ENCODE assay signal across 8 cellular contexts in the genomic region with DNA sequence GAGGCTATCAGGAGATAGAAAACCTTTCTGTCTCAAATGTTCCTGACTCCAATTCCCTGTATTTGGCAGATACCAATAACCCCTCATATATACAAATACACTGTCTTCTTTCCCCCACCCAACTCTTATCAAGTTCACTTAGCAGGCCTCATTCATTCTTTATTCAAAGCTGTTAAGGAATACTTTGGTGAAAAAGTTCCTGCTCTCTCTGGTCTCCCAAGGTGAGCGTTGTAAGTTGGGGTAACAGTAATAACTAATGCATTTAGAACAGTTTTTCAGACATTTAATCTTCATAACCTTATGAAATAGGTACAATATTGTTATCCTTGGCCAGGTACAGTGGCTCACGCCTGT. TPM values are rescaled to one million over a fixed set of nuclear protein-coding genes. Genes with fewer than 3 reads are reported as not detected.
A peak's percentile ranks its signal among the peaks of the same experiment; 100 is the strongest.
DNase-seq lines count a peak whose midpoint lies in the region; ATAC-seq and TF ChIP-seq lines count a peak whose summit lies in the region.

No MANE protein-coding gene starts in this region.

- RAD21 ChIA-PET in HCT116 (lab: Charles Lee; ENCODE audit: low non-redundant PET in 1 of 2, low total read pairs in 2 of 2, uncharacterized antibody in 2 of 2, unreplicated experiment in 2 of 2) = interaction anchor here (0.8 to 1.6 kb wide), 8 partner anchors 9 to 301 kb away, joined by 3 to 7 read pairs (median 4); a partner anchor contains a TSS

- peak overlapping the region; percentile 57; the same call in 1 of the 2 replicates for H3K9ac ChIP-seq in HCT116 (ENCODE audit: low read length)

- no peak for TF ChIP-seq POLR2A in HCT116 (IDR thresholded peaks at IDR 0.05; ENCODE audit: borderline replicate concordance, extremely low read depth, insufficient read depth, insufficient read length)

- DNase-seq in HCT116 (ENCODE audit: low read depth, low spot score) (no peak), NCI-H1048 (lab: John Stamatoyannopoulos, UW) (no peak), germinal center (ENCODE audit: low spot score) (no peak), GM20000 (ENCODE audit: low spot score) (no peak)
- DNase-seq in activated naive CD8-positive, alpha-beta T cell treated with anti-CD3 and anti-CD28 coated beads for 36 hours = no peak

- H3K4me3 ChIP-seq in ACC112 (ENCODE audit: low read depth, low read length) (peak overlapping the region; percentile 89), HCT116 (replicated peaks in 1 of 2; ENCODE audit: low read depth in 1 of 2, low read length in 2 of 2) (peak overlapping the region in 1 of 2 experiments; percentile 63; a peak in 3 of 4 replicates), muscle layer of duodenum (ENCODE audit: low read depth in 1 of 2, low read length in 2 of 2) (peak overlapping the region; percentile 71 to 84)

- no peaks in the 10 kb centered on the region for H3K9me3 Mint-ChIP-seq in activated naive CD8-positive, alpha-beta T cell treated with anti-CD3 and anti-CD28 coated beads for 36 hours

- H3K79me2 ChIP-seq in ACC112 (ENCODE audit: control insufficient read depth, insufficient read depth, low read length, unreplicated experiment) (no peaks in the 10 kb centered on the region), HCT116 (ENCODE audit: insufficient read depth, low read length) (peaks cover under 1% of the 10 kb centered on the region; the same call in 1 of the 2 replicates)

- peak overlapping the region; percentile 80 for H3K4me3 Mint-ChIP-seq in activated naive CD8-positive, alpha-beta T cell treated with anti-CD3 and anti-CD28 coated beads for 36 hours

- TF ChIP-seq CTCF in HCT116 (IDR thresholded peaks at IDR 0.05 in 2 of 3, conservative IDR thresholded peaks at IDR 0.05 in 1 of 3; ENCODE audit: borderline replicate concordance in 1 of 3, insufficient read depth in 1 of 3, low read depth in 2 of 3, low read length in 2 of 3) (no peak), GM20000 (IDR thresholded peaks at IDR 0.05; ENCODE audit: extremely low read depth, missing control alignments) (no peak)

- peaks cover 18% of the 10 kb centered on the region for H3K4me1 ChIP-seq in ACC112 (ENCODE audit: control insufficient read depth, insufficient read depth, low read length, unreplicated experiment)
- peaks cover 13 to 43% of the 10 kb centered on the region in 2 experiments for H3K4me1 ChIP-seq in HCT116 (ENCODE audit: control insufficient read depth in 1 of 2, insufficient read depth in 2 of 2, low read length in 2 of 2)
- peaks cover 10 to 23% of the 10 kb centered on the region in 2 donors for H3K4me1 ChIP-seq in muscle layer of duodenum (ENCODE audit: control insufficient read depth in 1 of 2, insufficient read depth in 2 of 2, low read length in 2 of 2)

- ATAC-seq in HCT116 (no peak), HG02642 (IDR thresholded peaks at IDR 0.05; ENCODE audit: poor library complexity, unreplicated experiment) (no peak)

- peaks cover 26% of the 10 kb centered on the region for H3K4me1 Mint-ChIP-seq in activated naive CD8-positive, alpha-beta T cell treated with anti-CD3 and anti-CD28 coated beads for 36 hours

- peak overlapping the region; percentile 88 for H3K4me2 ChIP-seq in HCT116 (ENCODE audit: low read length)

- H3K27ac ChIP-seq in ACC112 (ENCODE audit: low read depth, low read length) (no peak overlapping the region), HCT116 (ENCODE audit: low read depth, low read length) (no peak overlapping the region; the same call in 1 of the 2 replicates), muscle layer of duodenum (ENCODE audit: low read length) (no peak overlapping the region)

- H4K20me1 ChIP-seq in HCT116 (ENCODE audit: insufficient read depth) = no peaks in the 10 kb centered on the region

- BruUV-seq in HCT116 (replicated peaks; lab: Mats Ljungman, UMichigan) = no TSS peak

- no peak overlapping the region for H3K27ac Mint-ChIP-seq in activated naive CD8-positive, alpha-beta T cell treated with anti-CD3 and anti-CD28 coated beads for 36 hours

- CTCF ChIA-PET in HCT116 (lab: Charles Lee) = interaction anchor here (0.5 to 3.6 kb wide), 41 partner anchors 10 to 990 kb away, joined by 3 to 49 read pairs (median 6); a partner anchor contains a TSS

- H2AFZ ChIP-seq in ACC112 (ENCODE audit: low read length, unreplicated experiment) (no peak overlapping the region), HCT116 (ENCODE audit: low read depth, low read length, poor library complexity, severe bottlenecking) (peak overlapping the region; percentile 99)

- H3K27me3 ChIP-seq in ACC112 (ENCODE audit: insufficient read depth, low read length) (no peaks in the 10 kb centered on the region), HCT116 (ENCODE audit: insufficient read depth, low read length) (no peaks in the 10 kb centered on the region), muscle layer of duodenum (ENCODE audit: low read depth, low read length) (peaks cover 2% of the 10 kb centered on the region)

- H3K9me2 ChIP-seq in HCT116 (ENCODE audit: insufficient read depth) = no peaks in the 10 kb centered on the region

- H3K27me3 Mint-ChIP-seq in activated naive CD8-positive, alpha-beta T cell treated with anti-CD3 and anti-CD28 coated beads for 36 hours = no peaks in the 10 kb centered on the region

- H3K36me3 ChIP-seq in ACC112 (ENCODE audit: insufficient read depth, low read length) = no peaks in the 10 kb centered on the region
- no peaks in the 10 kb centered on the region for H3K36me3 ChIP-seq in HCT116 (ENCODE audit: control insufficient read depth in 1 of 2, insufficient read depth in 2 of 2, low read length in 2 of 2)
- no peaks in the 10 kb centered on the region for H3K36me3 ChIP-seq in muscle layer of duodenum (ENCODE audit: control insufficient read depth in 1 of 2, insufficient read depth in 2 of 2, low read length in 2 of 2)

- no peaks in the 10 kb centered on the region for H3K36me3 Mint-ChIP-seq in activated naive CD8-positive, alpha-beta T cell treated with anti-CD3 and anti-CD28 coated beads for 36 hours

- H3K9me3 ChIP-seq in HCT116 (ENCODE audit: control insufficient read depth in 1 of 2, insufficient read depth in 1 of 2, low read depth in 1 of 2, low read length in 2 of 2) (no peaks in the 10 kb centered on the region), muscle layer of duodenum (ENCODE audit: control insufficient read depth in 1 of 2, low read length in 2 of 2) (no peaks in the 10 kb centered on the region)

- intact Hi-C loops in HCT116 (cut with micrococcal nuclease) = loop anchor here (1.0 to 10.0 kb wide), 4 partner anchors 58 to 376 kb away; a partner anchor contains a TSS

- POLR2A ChIA-PET in HCT116 (lab: Charles Lee) = interaction anchor here (0.9 to 3.8 kb wide), 10 partner anchors 9 to 451 kb away, joined by 3 to 24 read pairs (median 6); a partner anchor contains a TSS

- TF ChIP-seq RAD21 in HCT116 (IDR thresholded peaks at IDR 0.05; ENCODE audit: low read depth) = no peak

TF ChIP-seq in HCT116, 20 proteins besides CTCF, POLR2A, EP300 and RAD21 (continues in another document):
- TF ChIP-seq, protein P1, sequence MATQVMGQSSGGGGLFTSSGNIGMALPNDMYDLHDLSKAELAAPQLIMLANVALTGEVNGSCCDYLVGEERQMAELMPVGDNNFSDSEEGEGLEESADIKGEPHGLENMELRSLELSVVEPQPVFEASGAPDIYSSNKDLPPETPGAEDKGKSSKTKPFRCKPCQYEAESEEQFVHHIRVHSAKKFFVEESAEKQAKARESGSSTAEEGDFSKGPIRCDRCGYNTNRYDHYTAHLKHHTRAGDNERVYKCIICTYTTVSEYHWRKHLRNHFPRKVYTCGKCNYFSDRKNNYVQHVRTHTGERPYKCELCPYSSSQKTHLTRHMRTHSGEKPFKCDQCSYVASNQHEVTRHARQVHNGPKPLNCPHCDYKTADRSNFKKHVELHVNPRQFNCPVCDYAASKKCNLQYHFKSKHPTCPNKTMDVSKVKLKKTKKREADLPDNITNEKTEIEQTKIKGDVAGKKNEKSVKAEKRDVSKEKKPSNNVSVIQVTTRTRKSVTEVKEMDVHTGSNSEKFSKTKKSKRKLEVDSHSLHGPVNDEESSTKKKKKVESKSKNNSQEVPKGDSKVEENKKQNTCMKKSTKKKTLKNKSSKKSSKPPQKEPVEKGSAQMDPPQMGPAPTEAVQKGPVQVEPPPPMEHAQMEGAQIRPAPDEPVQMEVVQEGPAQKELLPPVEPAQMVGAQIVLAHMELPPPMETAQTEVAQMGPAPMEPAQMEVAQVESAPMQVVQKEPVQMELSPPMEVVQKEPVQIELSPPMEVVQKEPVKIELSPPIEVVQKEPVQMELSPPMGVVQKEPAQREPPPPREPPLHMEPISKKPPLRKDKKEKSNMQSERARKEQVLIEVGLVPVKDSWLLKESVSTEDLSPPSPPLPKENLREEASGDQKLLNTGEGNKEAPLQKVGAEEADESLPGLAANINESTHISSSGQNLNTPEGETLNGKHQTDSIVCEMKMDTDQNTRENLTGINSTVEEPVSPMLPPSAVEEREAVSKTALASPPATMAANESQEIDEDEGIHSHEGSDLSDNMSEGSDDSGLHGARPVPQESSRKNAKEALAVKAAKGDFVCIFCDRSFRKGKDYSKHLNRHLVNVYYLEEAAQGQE (IDR thresholded peaks at IDR 0.05; ENCODE audit: low read depth) = no peak

RNA-seq across cellular contexts. Expression of a gene that starts 3.9 kb away (rescaled TPM):
- total RNA-seq in HCT116 (2021; ENCODE audit: unreplicated experiment) = 5.3 TPM
- polyA plus RNA-seq in HCT116 (2012) = 5.1 and 6.5 TPM in 2 replicates
- total RNA-seq in activated naive CD8-positive, alpha-beta T cell treated with anti-CD3 and anti-CD28 coated beads for 36 hours = 10 to 100 TPM; 11.9 to 12.9 TPM

RNA-seq across cellular contexts. Expression of a gene that starts 10.2 kb away (rescaled TPM):
- 355 TPM for total RNA-seq in HCT116 (2021; ENCODE audit: unreplicated experiment)
- polyA plus RNA-seq in HCT116 (2012) = 349 and 393 TPM in 2 replicates
- 100 to 1,000 TPM; 113 to 117 TPM for total RNA-seq in activated naive CD8-positive, alpha-beta T cell treated with anti-CD3 and anti-CD28 coated beads for 36 hours

RNA-seq across cellular contexts. Expression of a gene that starts 18.8 kb away (rescaled TPM):
- total RNA-seq in HCT116 (2021; ENCODE audit: unreplicated experiment) = 6.2 TPM
- polyA plus RNA-seq in HCT116 (2012) = 3.2 and 3.3 TPM in 2 replicates
- 1 to 10 TPM; 4.2 to 6.7 TPM for total RNA-seq in activated naive CD8-positive, alpha-beta T cell treated with anti-CD3 and anti-CD28 coated beads for 36 hours

RNA-seq across cellular contexts. Expression of a gene that starts 23.2 kb away (rescaled TPM):
- total RNA-seq in HCT116 (2021; ENCODE audit: unreplicated experiment) = 85.5 TPM
- 137 and 151 TPM in 2 replicates for polyA plus RNA-seq in HCT116 (2012)
- 10 to 100 TPM; 81.9 to 88.4 TPM for total RNA-seq in activated naive CD8-positive, alpha-beta T cell treated with anti-CD3 and anti-CD28 coated beads for 36 hours

RNA-seq across cellular contexts. Expression of a gene that starts 31.3 kb away (rescaled TPM):
- total RNA-seq in HCT116 (2021; ENCODE audit: unreplicated experiment) = 17.8 TPM
- polyA plus RNA-seq in HCT116 (2012) = 14.7 and 15.0 TPM in 2 replicates
- 1 to 10 TPM; 3.3 to 3.7 TPM for total RNA-seq in activated naive CD8-positive, alpha-beta T cell treated with anti-CD3 and anti-CD28 coated beads for 36 hours
